1 cellular context compared by ENCODE assay signal in genomic region chr14:68279777-68280233, GRCh38.
TF ChIP-seq lines count a peak whose summit lies in the region.

No MANE protein-coding gene starts in this region.

TF ChIP-seq in GM12878, 131 proteins besides CTCF, POLR2A, EP300 and RAD21 (continued from another document and continues in another):
- TF ChIP-seq ZBTB33 (IDR thresholded peaks at IDR 0.05) (no peak), BHLHE40 (IDR thresholded peaks at IDR 0.05; ENCODE audit: borderline replicate concordance in 1 of 2, low read depth in 2 of 2, low read length in 1 of 2) (peak; percentile 50 to 73; a peak in 3 of 4 replicates), ATF7 (IDR thresholded peaks at IDR 0.05; ENCODE audit: low read depth) (peak; percentile 94), SRF (IDR thresholded peaks at IDR 0.05; ENCODE audit: low read depth in 2 of 2, low read length in 2 of 2) (no peak), MLLT1 (IDR thresholded peaks at IDR 0.05) (peak; percentile 97), HDAC2 (IDR thresholded peaks at IDR 0.05) (no peak), YY1 (IDR thresholded peaks at IDR 0.05; ENCODE audit: low read depth, low read length) (peak; percentile 59; the same call in 1 of the 2 replicates), ZNF207 (IDR thresholded peaks at IDR 0.05; ENCODE audit: borderline replicate concordance) (no peak), IKZF1 (conservative IDR thresholded peaks at IDR 0.05) (peak; percentile 99), JUND (IDR thresholded peaks at IDR 0.05; ENCODE audit: low read depth, low read length) (peak; percentile 9; the same call in 1 of the 2 replicates), ZNF217 (IDR thresholded peaks at IDR 0.05) (peak; percentile 68), RAD51 (IDR thresholded peaks at IDR 0.05) (no peak; the same call in 1 of the 2 replicates), ZBTB40 (IDR thresholded peaks at IDR 0.05; ENCODE audit: borderline replicate concordance) (peak; percentile 22; the same call in 1 of the 2 replicates), PBX3 (IDR thresholded peaks at IDR 0.05; ENCODE audit: insufficient replicate concordance, low read depth, low read length) (no peak), POLR2AphosphoS5 (IDR thresholded peaks at IDR 0.05; ENCODE audit: low read length) (peak; percentile 93), CBFB (IDR thresholded peaks at IDR 0.05; ENCODE audit: low read depth) (0 out of 2 replicates have a peak, but pooled peaks have one; percentile 55), BMI1 (IDR thresholded peaks at IDR 0.05; ENCODE audit: borderline replicate concordance) (no peak), IKZF2 (IDR thresholded peaks at IDR 0.05) (peak; percentile 100), ZZZ3 (IDR thresholded peaks at IDR 0.05; ENCODE audit: control insufficient read depth, insufficient read length, low read depth) (no peak), TCF3 (IDR thresholded peaks at IDR 0.05; ENCODE audit: borderline replicate concordance, insufficient read depth, low read depth, low read length) (no peak), SMAD1 (IDR thresholded peaks at IDR 0.05; ENCODE audit: low read depth, partially characterized antibody) (peak; percentile 97), ZSCAN29 (IDR thresholded peaks at IDR 0.05) (peak; percentile 59; the same call in 1 of the 2 replicates), SMC3 (IDR thresholded peaks at IDR 0.05; ENCODE audit: borderline replicate concordance, low read length) (no peak; the same call in 1 of the 2 replicates), HCFC1 (IDR thresholded peaks at IDR 0.05; ENCODE audit: low read length) (no peak), ZNF622 (IDR thresholded peaks at IDR 0.05) (no peak), RB1 (IDR thresholded peaks at IDR 0.05; ENCODE audit: borderline replicate concordance) (peak; percentile 13; the same call in 1 of the 2 replicates), ZNF274 (IDR thresholded peaks at IDR 0.05; ENCODE audit: insufficient read depth, insufficient read length) (no peak), FOS (IDR thresholded peaks at IDR 0.05; ENCODE audit: borderline replicate concordance, extremely low read depth, insufficient read length) (no peak), TAF1 (IDR thresholded peaks at IDR 0.05; ENCODE audit: borderline replicate concordance, low read depth, low read length) (peak; percentile 79), BACH1 (IDR thresholded peaks at IDR 0.05; ENCODE audit: borderline replicate concordance) (peak; percentile 90; the same call in 1 of the 2 replicates), ZNF24 (IDR thresholded peaks at IDR 0.05) (0 out of 2 replicates have a peak, but pooled peaks have one; percentile 39), NRF1 (conservative IDR thresholded peaks at IDR 0.05; ENCODE audit: low read depth, low read length) (no peak), ESRRA (IDR thresholded peaks at IDR 0.05; ENCODE audit: low read length) (0 out of 2 replicates have a peak, but pooled peaks have one; percentile 22), SREBF1 (IDR thresholded peaks at IDR 0.05; ENCODE audit: low read length) (no peak), CBX5 (IDR thresholded peaks at IDR 0.05; ENCODE audit: low read depth) (no peak), USF1 (IDR thresholded peaks at IDR 0.05; ENCODE audit: borderline replicate concordance, extremely low read length, insufficient read depth, low read depth, low read length) (no peak), KLF5 (IDR thresholded peaks at IDR 0.05; ENCODE audit: partially characterized antibody) (peak; percentile 32), ATF3 (IDR thresholded peaks at IDR 0.05; ENCODE audit: borderline replicate concordance, extremely low read depth, low read depth, low read length) (no peak), ZNF687 (IDR thresholded peaks at IDR 0.05) (peak; percentile 94), MEF2A (IDR thresholded peaks at IDR 0.05; ENCODE audit: insufficient read depth, low read depth, low read length) (peak; percentile 99), SREBF2 (IDR thresholded peaks at IDR 0.05; ENCODE audit: low read length) (no peak), KDM1A (IDR thresholded peaks at IDR 0.05; ENCODE audit: borderline replicate concordance) (no peak), ETV6 (conservative IDR thresholded peaks at IDR 0.05 in 1 of 2, IDR thresholded peaks at IDR 0.05 in 1 of 2; ENCODE audit: borderline replicate concordance in 1 of 2, low read depth in 1 of 2) (peak in 1 of 2 experiments; percentile 96; a peak in 2 of 4 replicates), ATF2 (IDR thresholded peaks at IDR 0.05; ENCODE audit: low read length) (no peak), SUZ12 (IDR thresholded peaks at IDR 0.05; ENCODE audit: unreplicated experiment) (no peak), SUPT20H (IDR thresholded peaks at IDR 0.05; ENCODE audit: borderline replicate concordance, control insufficient read depth, low read depth, low read length) (no peak), IRF3 (IDR thresholded peaks at IDR 0.05) (no peak), CREB1 (IDR thresholded peaks at IDR 0.05; ENCODE audit: low read depth) (no peak), EZH2 (IDR thresholded peaks at IDR 0.05; ENCODE audit: borderline replicate concordance, control insufficient read depth, low read depth, low read length) (no peak)
